13 cellular contexts compared by ENCODE assay signal in the genomic region with DNA sequence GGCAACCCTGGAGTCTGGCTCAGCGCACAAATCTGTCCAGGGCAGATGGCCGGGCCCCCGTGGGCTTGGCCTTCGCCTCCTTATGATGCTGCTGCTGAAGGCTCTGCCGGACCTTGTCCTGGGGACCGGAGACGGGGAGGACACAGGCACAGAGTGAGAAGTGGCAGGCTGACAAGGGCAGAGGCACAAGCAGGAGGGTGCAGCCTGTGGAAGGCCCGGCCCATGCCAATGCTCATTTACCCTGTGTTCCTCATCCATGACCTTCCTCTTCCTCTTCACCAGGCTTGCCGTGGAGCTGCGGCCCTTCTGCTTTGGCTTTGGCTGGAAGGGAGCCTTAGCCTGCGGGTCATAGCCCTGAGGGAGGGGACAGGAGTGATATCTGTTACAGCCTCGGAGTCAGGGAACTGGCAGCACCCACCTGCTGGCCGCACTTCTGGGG. TPM values are rescaled to one million over a fixed set of nuclear protein-coding genes. Genes with fewer than 3 reads are reported as not detected.
DNase-seq lines count a peak whose midpoint lies in the region; ATAC-seq and TF ChIP-seq lines count a peak whose summit lies in the region.
"Had no signal": no experiment of that assay in that cellular context is flagged by ENCODE, and none has a peak within 500 bp of the region (broad histone marks: within the 10 kb centered on the region; RNA-seq: fewer than 3 reads in every experiment).

No MANE protein-coding gene starts in this region.

- no peak overlapping the region for H3K4me3 Mint-ChIP-seq in stimulated activated naive B cell treated with anti-CD40 and anti-IgM and Interleukin-4, amounts not matched to agents 10 μg/mL and 1 μg/mL and 100 μg/mL, for 72 hours
- H3K4me3 Mint-ChIP-seq: activated naive CD8-positive, alpha-beta T cell had no signal

- H3K27me3 ChIP-seq in left ventricle myocardium inferior (ENCODE audit: low read depth) (no peaks in the 10 kb centered on the region), esophagus (ENCODE audit: control insufficient read depth in 1 of 2, insufficient read depth in 2 of 2, low read length in 2 of 2) (no peaks in the 10 kb centered on the region)
- H3K27me3 ChIP-seq: foreskin keratinocyte, left lung had no signal

- TF ChIP-seq CTCF in left ventricle myocardium inferior (IDR thresholded peaks at IDR 0.05; ENCODE audit: borderline replicate concordance) (no peak), RWPE1 (conservative IDR thresholded peaks at IDR 0.05; ENCODE audit: low read depth) (no peak)

- no peak overlapping the region for H3K4me3 ChIP-seq in left ventricle myocardium inferior
- H3K4me3 ChIP-seq in esophagus (ENCODE audit: low read depth in 1 of 2, low read length in 2 of 2): peak overlapping the region in 1 of 2 donors; percentile 22
- H3K4me3 ChIP-seq: left lung had no signal

- 68 to 70% methylated on average over 13 of the region's 13 CpGs for WGBS in esophagus, 2 donors

- no peaks in the 10 kb centered on the region for H3K9me3 Mint-ChIP-seq in stimulated activated naive B cell treated with anti-CD40 and anti-IgM and Interleukin-4, amounts not matched to agents 10 μg/mL and 1 μg/mL and 100 μg/mL, for 72 hours

- intact Hi-C loops in left ventricle myocardium inferior (cut with micrococcal nuclease): no loop called here
- intact Hi-C loops in Right ventricle myocardium superior (cut with DNase I): no loop called here

- H3K36me3 ChIP-seq in left ventricle myocardium inferior: peaks cover 71% of the 10 kb centered on the region
- H3K36me3 ChIP-seq in esophagus (ENCODE audit: control insufficient read depth in 2 of 2, insufficient read depth in 2 of 2, low read length in 1 of 2): peaks cover 5 to 23% of the 10 kb centered on the region in 2 donors

- peaks cover 53% of the 10 kb centered on the region for H3K4me1 ChIP-seq in left ventricle myocardium inferior
- H3K4me1 ChIP-seq in esophagus (ENCODE audit: control insufficient read depth in 2 of 2, insufficient read depth in 2 of 2, low read length in 1 of 2): peaks cover 4 to 9% of the 10 kb centered on the region in 2 donors

- H3K9me3 ChIP-seq in left ventricle myocardium inferior (replicated peaks) (no peaks in the 10 kb centered on the region), esophagus (ENCODE audit: control insufficient read depth in 2 of 2, insufficient read depth in 1 of 2, low read depth in 1 of 2, low read length in 1 of 2) (no peaks in the 10 kb centered on the region)
- H3K9me3 ChIP-seq: left lung had no signal

- DNase-seq in left ventricle myocardium inferior (no peak), Right ventricle myocardium superior (no peak), RWPE1 (ENCODE audit: low spot score) (no peak), D341Med (ENCODE audit: low spot score) (no peak), NCI-H345 treated with DMSO at 0.1 percent for 48 hours (lab: John Stamatoyannopoulos, UW; ENCODE audit: unreplicated experiment) (no peak)
- no peak for DNase-seq in stimulated activated naive B cell treated with anti-CD40 and anti-IgM and Interleukin-4, amounts not matched to agents 10 μg/mL and 1 μg/mL and 100 μg/mL, for 72 hours
- DNase-seq: left lung; stimulated activated CD4-positive, alpha-beta T cell treated with anti-CD3 and anti-CD28 coated beads, Interleukin-15, amount 100 ng/mL, for 24 hours had no signal

- POLR2A ChIA-PET in RWPE1 (lab: Yijun Ruan, JAX; ENCODE audit: low non-redundant PET): no interaction called here

- CTCF ChIA-PET in RWPE1 (lab: Yijun Ruan, JAX): interaction anchor here (0.6 to 1.2 kb wide), 6 partner anchors 10 to 271 kb away, joined by 3 to 7 read pairs (median 4); partner anchors contain the start of genes PFDN6 and WDR46

- H3K27ac ChIP-seq in left ventricle myocardium inferior (replicated peaks) (peak overlapping the region; percentile 97), RWPE1 (peak overlapping the region; percentile 95), esophagus (ENCODE audit: low read depth in 2 of 2, low read length in 1 of 2) (peak overlapping the region; percentile 29 to 98)
- H3K27ac ChIP-seq: foreskin keratinocyte had no signal

- H3K36me3 Mint-ChIP-seq in stimulated activated naive B cell treated with anti-CD40 and anti-IgM and Interleukin-4, amounts not matched to agents 10 μg/mL and 1 μg/mL and 100 μg/mL, for 72 hours: peaks cover 43 to 48% of the 10 kb centered on the region in 2 donors

- peaks cover 36 to 63% of the 10 kb centered on the region in 2 donors for H3K4me1 Mint-ChIP-seq in stimulated activated naive B cell treated with anti-CD40 and anti-IgM and Interleukin-4, amounts not matched to agents 10 μg/mL and 1 μg/mL and 100 μg/mL, for 72 hours

- H3K27ac Mint-ChIP-seq in stimulated activated naive B cell treated with anti-CD40 and anti-IgM and Interleukin-4, amounts not matched to agents 10 μg/mL and 1 μg/mL and 100 μg/mL, for 72 hours: peak overlapping the region; percentile 69
- H3K27ac Mint-ChIP-seq: activated naive CD8-positive, alpha-beta T cell had no signal

- ATAC-seq in Right ventricle myocardium superior (ENCODE audit: poor library complexity) (no peak), HG03039 (IDR thresholded peaks at IDR 0.05; ENCODE audit: unreplicated experiment) (no peak)
- no peak for ATAC-seq in stimulated activated naive B cell treated with anti-CD40 and anti-IgM and Interleukin-4, amounts not matched to agents 10 μg/mL and 1 μg/mL and 100 μg/mL, for 72 hours (replicated peaks)
- ATAC-seq: activated CD4-positive, CD25-positive, alpha-beta regulatory T cell treated with anti-CD3 and anti-CD28 coated beads, Interleukin-2, amount 50 U/mL, for 24 hours; left lung had no signal

- H3K27me3 Mint-ChIP-seq in stimulated activated naive B cell treated with anti-CD40 and anti-IgM and Interleukin-4, amounts not matched to agents 10 μg/mL and 1 μg/mL and 100 μg/mL, for 72 hours: no peaks in the 10 kb centered on the region
- H3K27me3 Mint-ChIP-seq: activated naive CD8-positive, alpha-beta T cell had no signal

RNA-seq across cellular contexts. Expression of gene B3GALT4, which starts 2.4 kb away (rescaled TPM):
- total RNA-seq in left ventricle myocardium inferior (7.5 TPM), Right ventricle myocardium superior (8.3 TPM)
- 10 to 100 TPM; 21.1 to 27.2 TPM for polyA plus RNA-seq in esophagus

RNA-seq across cellular contexts. Expression of gene RPS18, which starts 7.4 kb away (rescaled TPM):
- 950 TPM for total RNA-seq in left ventricle myocardium inferior
- total RNA-seq in Right ventricle myocardium superior: 863 TPM
- polyA plus RNA-seq in esophagus: 1,000 to 10,000 TPM; 7,154 to 7,464 TPM

RNA-seq across cellular contexts. Expression of gene VPS52, which starts 7.6 kb away (rescaled TPM):
- total RNA-seq in left ventricle myocardium inferior: 35.1 TPM
- 30.4 TPM for total RNA-seq in Right ventricle myocardium superior
- 10 to 100 TPM; 44.9 to 48.9 TPM for polyA plus RNA-seq in esophagus

RNA-seq across cellular contexts. Expression of gene WDR46, which starts 9.8 kb away (rescaled TPM):
- 13.3 TPM for total RNA-seq in left ventricle myocardium inferior
- 12.8 TPM for total RNA-seq in Right ventricle myocardium superior
- polyA plus RNA-seq in esophagus: 10 to 100 TPM; 38.6 to 44.5 TPM

RNA-seq across cellular contexts. Expression of gene PFDN6, which starts 10.1 kb away (rescaled TPM):
- total RNA-seq in left ventricle myocardium inferior (47.8 TPM), Right ventricle myocardium superior (44.4 TPM)
- polyA plus RNA-seq in esophagus: 100 to 1,000 TPM; 127 to 293 TPM
